ENCODE assay signal across 30 cellular contexts in genomic region chr22:24224468-24224867, GRCh38. TPM values are rescaled to one million over a fixed set of nuclear protein-coding genes. Genes with fewer than 3 reads are reported as not detected.
DNase-seq lines count a peak whose midpoint lies in the region; ATAC-seq, FAIRE-seq and TF ChIP-seq lines count a peak whose summit lies in the region.
"Had no signal": no experiment of that assay in that cellular context is flagged by ENCODE, and none has a peak within 500 bp of the region (broad histone marks: within the 10 kb centered on the region; RNA-seq: fewer than 3 reads in every experiment).

No MANE protein-coding gene starts in this region.

- CTCF ChIA-PET in K562 (lab: Yijun Ruan, JAX; ENCODE audit: low intra/inter-chr PET ratio): no interaction called here

- in situ Hi-C loops in K562 (cut with MboI): loop anchor here (5.0 kb wide), 1 partner anchor 887 kb away; no protein-coding TSS in a partner anchor

- no peaks in the 10 kb centered on the region for H4K20me1 ChIP-seq in K562 (replicated peaks; ENCODE audit: control insufficient read depth, insufficient read depth, low read length)
- H4K20me1 ChIP-seq in osteoblast (ENCODE audit: insufficient read depth, low read length): no peaks in the 10 kb centered on the region
- H4K20me1 ChIP-seq: BLaER1 had no signal

- TF ChIP-seq POLR2A in K562 (conservative IDR thresholded peaks at IDR 0.05) (no peak), tibial nerve (IDR thresholded peaks at IDR 0.05) (no peak)

- H3K9ac ChIP-seq in K562 (ENCODE audit: insufficient read depth in 1 of 2, low read depth in 2 of 2, low read length in 2 of 2): no peak overlapping the region
- H3K9ac ChIP-seq: BLaER1 had no signal

- intact Hi-C loops in K562 (cut with micrococcal nuclease): no loop called here

- H3K36me3 ChIP-seq in K562 (ENCODE audit: control insufficient read depth, insufficient read depth, low read length) (no peaks in the 10 kb centered on the region), osteoblast (ENCODE audit: insufficient read depth, low read length) (peaks cover 39% of the 10 kb centered on the region), tibial nerve (peaks cover 0 to 62% (median 0%) of the 10 kb centered on the region in 3 donors)
- H3K36me3 ChIP-seq: BE2C, BLaER1 had no signal

- no peak overlapping the region for H3K27ac ChIP-seq in K562 (ENCODE audit: extremely low read depth, low read depth, low read length)
- no peak overlapping the region for H3K27ac ChIP-seq in osteoblast (ENCODE audit: low read depth, low read length)
- H3K27ac ChIP-seq in tibial nerve: no peak overlapping the region
- H3K27ac ChIP-seq: BLaER1 had no signal

- peaks cover 4% of the 10 kb centered on the region for H3K9me3 Mint-ChIP-seq in chondrocyte (ENCODE audit: low read depth)
- H3K9me3 Mint-ChIP-seq: CD4-positive, CD25-positive, alpha-beta regulatory T cell had no signal

- H3K4me1 ChIP-seq in K562 (replicated peaks in 1 of 2; ENCODE audit: control insufficient read depth in 2 of 2, insufficient read depth in 2 of 2, low read length in 2 of 2) (peaks cover 0 to 4% of the 10 kb centered on the region in 2 experiments; a peak in 2 of 5 replicates), osteoblast (ENCODE audit: insufficient read depth, low read length) (no peaks in the 10 kb centered on the region), tibial nerve (no peaks in the 10 kb centered on the region)
- H3K4me1 ChIP-seq: BE2C, BLaER1 had no signal

- no peak overlapping the region for H3K4me3 Mint-ChIP-seq in chondrocyte (ENCODE audit: unreplicated experiment)
- H3K4me3 Mint-ChIP-seq: CD14-positive monocyte; CD4-positive, CD25-positive, alpha-beta regulatory T cell; CD8-positive, alpha-beta memory T cell had no signal

- DNase-seq in K562 (ENCODE audit: extremely low read depth in 1 of 4, low spot score in 3 of 4) (no peak), chondrocyte (ENCODE audit: low spot score) (peak; percentile 28), osteoblast (ENCODE audit: insufficient read length, low spot score, missing footprints) (peak; percentile 65), KG1 (lab: John Stamatoyannopoulos, UW) (no peak), tibial nerve (ENCODE audit: low spot score in 2 of 2) (no peak)
- DNase-seq: 8988T; ACHN; BE2C; C1 segment of cervical spinal cord; CD4-positive, alpha-beta memory T cell; CD4-positive, CD25-positive, alpha-beta regulatory T cell; CD8-positive, alpha-beta memory T cell; COR-L47; DMS 273 treated with DMSO at 0.1 percent for 48 hours; DMS153; DMS53; DMS79; DND-41; EL; GDM1 had no signal

- no peak overlapping the region for H2AFZ ChIP-seq in K562 (ENCODE audit: low read depth, low read length)
- H2AFZ ChIP-seq in osteoblast (ENCODE audit: low read length): no peak overlapping the region

- H3K4me3 ChIP-seq in K562 (no peak overlapping the region), osteoblast (ENCODE audit: insufficient read depth, low read length) (no peak overlapping the region), tibial nerve (no peak overlapping the region)
- H3K4me3 ChIP-seq: BLaER1, GM12878 had no signal

- no peaks in the 10 kb centered on the region for H3K27me3 ChIP-seq in K562 (ENCODE audit: control insufficient read depth in 2 of 2, insufficient read depth in 2 of 2, low read length in 2 of 2)
- H3K27me3 ChIP-seq in osteoblast (ENCODE audit: insufficient read depth, low read length): no peaks in the 10 kb centered on the region
- H3K27me3 ChIP-seq in tibial nerve: no peaks in the 10 kb centered on the region
- H3K27me3 ChIP-seq: BE2C, BLaER1 had no signal

- peaks cover 28% of the 10 kb centered on the region for H3K36me3 Mint-ChIP-seq in chondrocyte (ENCODE audit: low read depth)
- H3K36me3 Mint-ChIP-seq: CD4-positive, alpha-beta memory T cell; CD4-positive, CD25-positive, alpha-beta regulatory T cell; CD8-positive, alpha-beta memory T cell had no signal

- H3K4me2 ChIP-seq in K562 (ENCODE audit: insufficient read depth, low read length) (no peak overlapping the region), osteoblast (ENCODE audit: insufficient read depth, low read length) (no peak overlapping the region)
- H3K4me2 ChIP-seq: BLaER1 had no signal

- H3K9me1 ChIP-seq in K562 (ENCODE audit: control insufficient read depth, insufficient read depth, low read length): no peaks in the 10 kb centered on the region

- H3K4me1 Mint-ChIP-seq in chondrocyte (ENCODE audit: low read depth): no peaks in the 10 kb centered on the region
- H3K4me1 Mint-ChIP-seq: CD14-positive monocyte; CD4-positive, CD25-positive, alpha-beta regulatory T cell; CD8-positive, alpha-beta memory T cell had no signal

- no peaks in the 10 kb centered on the region for H3K9me3 ChIP-seq in K562 (replicated peaks; ENCODE audit: control insufficient read depth, insufficient read depth, low read depth, low read length)
- peaks cover 4% of the 10 kb centered on the region for H3K9me3 ChIP-seq in osteoblast (ENCODE audit: low read depth, low read length)
- peaks cover 0 to 18% (median 0%) of the 10 kb centered on the region in 4 donors for H3K9me3 ChIP-seq in tibial nerve

- ATAC-seq in K562: no peak
- ATAC-seq: GM12878 had no signal

- BruUV-seq in K562 (replicated peaks; lab: Mats Ljungman, UMichigan): no TSS peak

- TF ChIP-seq EP300 in K562 (IDR thresholded peaks at IDR 0.05; ENCODE audit: low read length): no peak
- TF ChIP-seq EP300 in tibial nerve (IDR thresholded peaks at IDR 0.05): no peak

- POLR2A ChIA-PET in K562 (lab: Yijun Ruan, JAX): no interaction called here

- 38% methylated on average over 1 of the region's 1 CpG for WGBS in K562 (ENCODE audit: insufficient coverage, low coverage, missing lambda C conversion rate)
- 100% methylated on average over 1 of the region's 1 CpG for WGBS in tibial nerve, 2 donors

- no peaks in the 10 kb centered on the region for H3K79me2 ChIP-seq in K562 (ENCODE audit: control insufficient read depth, insufficient read depth, low read length)
- H3K79me2 ChIP-seq in osteoblast (ENCODE audit: insufficient read depth, low read length): no peaks in the 10 kb centered on the region

- no peak for FAIRE-seq in K562 (lab: Jason Lieb, UNC)
- FAIRE-seq: A204.1, GM12878, GM12892, GM18507, GM19239 had no signal

- H3K27ac Mint-ChIP-seq in chondrocyte (ENCODE audit: unreplicated experiment): no peak overlapping the region
- H3K27ac Mint-ChIP-seq: CD14-positive monocyte; CD4-positive, alpha-beta memory T cell; CD4-positive, CD25-positive, alpha-beta regulatory T cell; CD8-positive, alpha-beta memory T cell had no signal

- H3K27me3 Mint-ChIP-seq in chondrocyte (ENCODE audit: low read depth): no peaks in the 10 kb centered on the region
- H3K27me3 Mint-ChIP-seq: CD4-positive, alpha-beta memory T cell; CD4-positive, CD25-positive, alpha-beta regulatory T cell had no signal

- TF ChIP-seq RAD21 in K562 (CRISPR knock-in tag; conservative IDR thresholded peaks at IDR 0.05 in 1 of 2, IDR thresholded peaks at IDR 0.05 in 1 of 2): no peak

- no peak for TF ChIP-seq CTCF in K562 (IDR thresholded peaks at IDR 0.05 in 2 of 3, conservative IDR thresholded peaks at IDR 0.05 in 1 of 3; ENCODE audit: insufficient read depth in 2 of 3, low read depth in 1 of 3, low read length in 3 of 3)
- no peak for TF ChIP-seq CTCF in chondrocyte (IDR thresholded peaks at IDR 0.05)
- no peak for TF ChIP-seq CTCF in osteoblast (IDR thresholded peaks at IDR 0.05; ENCODE audit: extremely low read depth, low read depth, low read length)
- TF ChIP-seq CTCF in tibial nerve (IDR thresholded peaks at IDR 0.05): no peak

RNA-seq across cellular contexts. Expression of gene GGT5, which starts 20.4 kb away (rescaled TPM):
- 0.84 and 2.9 TPM in 2 replicates for total RNA-seq in K562 (2011; cell fraction: chromatin; rRNA removed; ENCODE audit: low replicate concordance)
- 0.26 and 1.3 TPM in 2 replicates for total RNA-seq in K562 (2011; cell fraction: nucleolus; rRNA removed)
- 0.44 and 0.84 TPM in 2 replicates for total RNA-seq in K562 (2011; cell fraction: nucleoplasm; rRNA removed)
- 0.16 TPM in 1 of 2 replicates, not detected in the other for total RNA-seq in K562 (2014; rRNA removed)
- total RNA-seq in K562 (2014; rRNA removed; fragmentation: Illumina TruSeq; extraction: Trizol): not detected in 2 replicates
- total RNA-seq in K562 (2015; rRNA removed; fragmentation: Illumina TruSeq; extraction: Trizol): 0.19 and 0.69 TPM in 2 replicates
- total RNA-seq in K562 (2021): 0.18 and 0.81 TPM in 2 replicates
- polyA plus RNA-seq in K562 (2011; rRNA removed): 0.07 and 0.26 TPM in 2 replicates
- 0.40 and 3.1 TPM in 2 replicates for polyA plus RNA-seq in K562 (2011; cell fraction: cytosol; rRNA removed)
- polyA plus RNA-seq in K562 (2011; cell fraction: nucleus; rRNA removed): 3.7 and 14.6 TPM in 2 replicates
- polyA plus RNA-seq in K562 (2012): 1.4 and 2.3 TPM in 2 replicates
- 0.46 and 0.58 TPM in 2 replicates for polyA plus RNA-seq in K562 (2014; fragmentation: Illumina TruSeq; extraction: Trizol)
- not detected for polyA plus RNA-seq in K562 (2014; fragmentation: Nextera tagmentation; extraction: Ambion mirVana)
- 0.17 and 0.46 TPM in 2 replicates for polyA plus RNA-seq in K562 (2014; rRNA removed)
- 0.42 TPM in 1 of 2 replicates, not detected in the other for polyA minus RNA-seq in K562 (2011; rRNA and poly(A)+ RNA removed)
- polyA minus RNA-seq in K562 (2011; cell fraction: cytosol; rRNA and poly(A)+ RNA removed): not detected in 2 replicates
- 0.54 and 0.67 TPM in 2 replicates for polyA minus RNA-seq in K562 (2011; cell fraction: nucleus; rRNA and poly(A)+ RNA removed)
- 30.7 to 47.2 TPM (median 37.5 TPM) in 3 replicates for total RNA-seq in chondrocyte
- 7.2 and 16.2 TPM in 2 replicates for total RNA-seq in osteoblast
- 100 to 1,000 TPM in 1 of 4 donors, 10 to 100 TPM in 3; 35.8 to 156 (median 83.7) TPM for total RNA-seq in tibial nerve
- total RNA-seq: A673; CD4-positive, alpha-beta memory T cell; CD4-positive, CD25-positive, alpha-beta regulatory T cell; CD8-positive, alpha-beta memory T cell; Daoy; G401; GM12878 had no signal
- polyA plus RNA-seq: CD4-positive, alpha-beta memory T cell; CD4-positive, CD25-positive, alpha-beta regulatory T cell; CD8-positive, alpha-beta memory T cell had no signal

RNA-seq across cellular contexts. Expression of gene SUSD2, which starts 43.2 kb away (rescaled TPM):
- 0.30 and 0.79 TPM in 2 replicates for total RNA-seq in K562 (2011; cell fraction: chromatin; rRNA removed; ENCODE audit: low replicate concordance)
- 0.39 and 0.50 TPM in 2 replicates for total RNA-seq in K562 (2011; cell fraction: nucleolus; rRNA removed)
- total RNA-seq in K562 (2011; cell fraction: nucleoplasm; rRNA removed): 0.22 and 0.31 TPM in 2 replicates
- total RNA-seq in K562 (2014; rRNA removed) (not detected in 2 replicates), K562 (2014; rRNA removed; fragmentation: Illumina TruSeq; extraction: Trizol) (not detected in 2 replicates), K562 (2015; rRNA removed; fragmentation: Illumina TruSeq; extraction: Trizol) (0.07 and 0.08 TPM in 2 replicates), K562 (2021) (0.16 and 0.22 TPM in 2 replicates), chondrocyte (0.34 to 1.00 TPM (median 0.65 TPM) in 3 replicates), osteoblast (0.72 and 2.4 TPM in 2 replicates), tibial nerve (1 to 10 TPM; 9.0 to 9.6 (median 9.4) TPM)
- polyA plus RNA-seq in K562 (2011; rRNA removed) (0.03 TPM in 2 replicates), K562 (2014; fragmentation: Illumina TruSeq; extraction: Trizol) (0.04 TPM in 1 of 2 replicates, not detected in the other), K562 (2014; fragmentation: Nextera tagmentation; extraction: Ambion mirVana) (not detected), K562 (2014; rRNA removed) (0.01 TPM in 1 of 2 replicates, not detected in the other)
- 0.01 and 0.15 TPM in 2 replicates for polyA plus RNA-seq in K562 (2011; cell fraction: cytosol; rRNA removed)
- polyA plus RNA-seq in K562 (2011; cell fraction: nucleus; rRNA removed): 0.14 and 0.54 TPM in 2 replicates
- 0.08 and 0.10 TPM in 2 replicates for polyA plus RNA-seq in K562 (2012)
- polyA minus RNA-seq in K562 (2011; rRNA and poly(A)+ RNA removed): not detected in 2 replicates
- polyA minus RNA-seq in K562 (2011; cell fraction: cytosol; rRNA and poly(A)+ RNA removed): not detected in 2 replicates
- polyA minus RNA-seq in K562 (2011; cell fraction: nucleus; rRNA and poly(A)+ RNA removed): 0.11 and 0.13 TPM in 2 replicates
- total RNA-seq: G401 had no signal
- polyA plus RNA-seq: CD14-positive monocyte; CD8-positive, alpha-beta memory T cell had no signal

RNA-seq across cellular contexts. Expression of gene SPECC1L, which starts 46.2 kb away (rescaled TPM):
- 26.8 and 55.2 TPM in 2 replicates for total RNA-seq in K562 (2011; cell fraction: chromatin; rRNA removed; ENCODE audit: low replicate concordance)
- total RNA-seq in K562 (2011; cell fraction: nucleolus; rRNA removed): 14.2 and 18.8 TPM in 2 replicates
- 20.5 and 27.3 TPM in 2 replicates for total RNA-seq in K562 (2011; cell fraction: nucleoplasm; rRNA removed)
- total RNA-seq in K562 (2014; rRNA removed) (11.5 and 15.4 TPM in 2 replicates), K562 (2014; rRNA removed; fragmentation: Illumina TruSeq; extraction: Trizol) (17.6 and 19.4 TPM in 2 replicates), K562 (2015; rRNA removed; fragmentation: Illumina TruSeq; extraction: Trizol) (19.2 and 20.3 TPM in 2 replicates), K562 (2021) (26.0 and 27.9 TPM in 2 replicates), chondrocyte (78.7 to 92.6 TPM (median 91.3 TPM) in 3 replicates), osteoblast (45.7 and 46.7 TPM in 2 replicates), tibial nerve (10 to 100 TPM; 42.2 to 45.1 (median 43.6) TPM)
- polyA plus RNA-seq in K562 (2011; rRNA removed) (13.0 and 15.8 TPM in 2 replicates), K562 (2014; fragmentation: Illumina TruSeq; extraction: Trizol) (11.7 and 14.5 TPM in 2 replicates), K562 (2014; fragmentation: Nextera tagmentation; extraction: Ambion mirVana) (1 to 10 TPM; 1.4 to 2.6 TPM), K562 (2014; rRNA removed) (9.1 and 9.8 TPM in 2 replicates)
- 9.1 and 9.5 TPM in 2 replicates for polyA plus RNA-seq in K562 (2011; cell fraction: cytosol; rRNA removed)
- 15.3 and 16.7 TPM in 2 replicates for polyA plus RNA-seq in K562 (2011; cell fraction: nucleus; rRNA removed)
- polyA plus RNA-seq in K562 (2012): 11.1 and 12.7 TPM in 2 replicates
- polyA minus RNA-seq in K562 (2011; rRNA and poly(A)+ RNA removed): 35.3 and 44.3 TPM in 2 replicates
- polyA minus RNA-seq in K562 (2011; cell fraction: cytosol; rRNA and poly(A)+ RNA removed): 14.5 and 16.0 TPM in 2 replicates
- polyA minus RNA-seq in K562 (2011; cell fraction: nucleus; rRNA and poly(A)+ RNA removed): 11.0 and 24.5 TPM in 2 replicates

Comparison
In these comparisons a context has a peak if more than half of its experiments do, and no peak if none do; other contexts are left out.
1. DNase-seq: peak in chondrocyte (single experiment) and osteoblast (single experiment); none in K562 (0 of 4), KG1 (single experiment) and tibial nerve (0 of 2).